Comparison of ENCODE assay signal across 25 cellular contexts in genomic region chr15:38620851-38621594, GRCh38. TPM values are rescaled to one million over a fixed set of nuclear protein-coding genes. Genes with fewer than 3 reads are reported as not detected.
A peak's percentile ranks its signal among the peaks of the same experiment; 100 is the strongest.
DNase-seq lines count a peak whose midpoint lies in the region; ATAC-seq, FAIRE-seq and TF ChIP-seq lines count a peak whose summit lies in the region.
"Had no signal": no experiment of that assay in that cellular context is flagged by ENCODE, and none has a peak within 500 bp of the region (broad histone marks: within the 10 kb centered on the region; RNA-seq: fewer than 3 reads in every experiment).

No MANE protein-coding gene starts in this region.

- H3K27ac Mint-ChIP-seq in activated naive CD4-positive, alpha-beta T cell treated with anti-CD3 and anti-CD28 coated beads, Interleukin-2, amount 50 U/mL, for 24 hours: peak overlapping the region; percentile 3
- H3K27ac Mint-ChIP-seq in T-cell: no peak overlapping the region
- H3K27ac Mint-ChIP-seq: activated CD4-positive, alpha-beta T cell treated with anti-CD3 and anti-CD28 coated beads for 36 hours; activated naive CD4-positive, alpha-beta T cell treated with anti-CD3 and anti-CD28 coated beads, Interleukin-2, amount 10 ng/mL, durations not matched to agents 7 days and 5 days; activated T-helper 1 cell treated with anti-CD3 and anti-CD28 coated beads, Interleukin-12 subunit alpha, Interleukin-12 subunit beta, Interleukin-2, Interleukin-4 antibody, amounts not matched to agents 30 ng/mL and 10 ng/mL and 1 ng/mL, durations not matched to agents 14 hours and 24 hours and 36 hours had no signal

- peaks cover 23% of the 10 kb centered on the region for H3K4me1 Mint-ChIP-seq in activated naive CD4-positive, alpha-beta T cell treated with anti-CD3 and anti-CD28 coated beads, Interleukin-2, amount 50 U/mL, for 24 hours
- peaks cover 12 to 37% (median 32%) of the 10 kb centered on the region in 3 donors for H3K4me1 Mint-ChIP-seq in T-cell

- ATAC-seq in foreskin keratinocyte (no peak), T-cell (replicated peaks in 1 of 4) (no peak)
- ATAC-seq: A549; activated CD4-positive, alpha-beta T cell treated with anti-CD3 and anti-CD28 coated beads for 36 hours had no signal

- H3K79me2 ChIP-seq in OCI-LY1 (ENCODE audit: insufficient read depth, low read length): no peaks in the 10 kb centered on the region

- H3K4me3 ChIP-seq in OCI-LY1 (ENCODE audit: low read depth, low read length, poor library complexity, severe bottlenecking) (no peak overlapping the region), small intestine (ENCODE audit: low read depth in 1 of 2, low read length in 2 of 2) (no peak overlapping the region)
- H3K4me3 ChIP-seq: A549, right atrium auricular region, SK-N-MC, testis, vagina had no signal

- no peak overlapping the region for H2AFZ ChIP-seq in OCI-LY1 (ENCODE audit: low read length)

- CTCF ChIA-PET in T-cell (lab: Charles Lee): no interaction called here

- H3K4me3 Mint-ChIP-seq in activated naive CD4-positive, alpha-beta T cell treated with anti-CD3 and anti-CD28 coated beads, Interleukin-2, amount 50 U/mL, for 24 hours: no peak overlapping the region
- H3K4me3 Mint-ChIP-seq in T-cell: no peak overlapping the region
- H3K4me3 Mint-ChIP-seq: activated CD4-positive, alpha-beta T cell treated with anti-CD3 and anti-CD28 coated beads for 36 hours; activated naive CD4-positive, alpha-beta T cell treated with anti-CD3 and anti-CD28 coated beads, Interleukin-2, amount 10 ng/mL, durations not matched to agents 7 days and 5 days; activated T-helper 1 cell treated with anti-CD3 and anti-CD28 coated beads, Interleukin-12 subunit alpha, Interleukin-12 subunit beta, Interleukin-2, Interleukin-4 antibody, amounts not matched to agents 30 ng/mL and 10 ng/mL and 1 ng/mL, durations not matched to agents 14 hours and 24 hours and 36 hours had no signal

- H3K4me2 ChIP-seq in OCI-LY1 (ENCODE audit: low read length): peak overlapping the region; percentile 16; the same call in 1 of the 2 replicates
- H3K4me2 ChIP-seq: A549 had no signal

- FAIRE-seq in small intestine (lab: Jason Lieb, UNC): no peak
- FAIRE-seq: A549, endothelial cell of umbilical vein, GM19239 had no signal

- no peaks in the 10 kb centered on the region for H4K20me1 ChIP-seq in OCI-LY1 (ENCODE audit: insufficient read depth, low read length)

- peak overlapping the region; percentile 32 for H3K27ac ChIP-seq in OCI-LY1 (ENCODE audit: low read depth, low read length, poor library complexity, severe bottlenecking)
- no peak overlapping the region for H3K27ac ChIP-seq in small intestine (ENCODE audit: low read depth in 1 of 2, low read length in 1 of 2)
- no peak overlapping the region for H3K27ac ChIP-seq in foreskin keratinocyte
- H3K27ac ChIP-seq: A549, SK-N-MC, testis, vagina had no signal

- no peaks in the 10 kb centered on the region for H3K36me3 Mint-ChIP-seq in activated naive CD4-positive, alpha-beta T cell treated with anti-CD3 and anti-CD28 coated beads, Interleukin-2, amount 50 U/mL, for 24 hours
- no peaks in the 10 kb centered on the region for H3K36me3 Mint-ChIP-seq in T-cell

- WGBS in small intestine, 3 donors: 5 to 38% (median 16%) methylated on average over 3 of the region's 3 CpGs

- POLR2A ChIA-PET in T-cell (lab: Charles Lee): interaction anchor here in 1 of 2 donors (0.6 kb wide), 1 partner anchor 10 kb away, joined by 9 read pairs; no protein-coding TSS in a partner anchor

- no peaks in the 10 kb centered on the region for H3K27me3 Mint-ChIP-seq in activated naive CD4-positive, alpha-beta T cell treated with anti-CD3 and anti-CD28 coated beads, Interleukin-2, amount 50 U/mL, for 24 hours
- H3K27me3 Mint-ChIP-seq in T-cell: no peaks in the 10 kb centered on the region
- H3K27me3 Mint-ChIP-seq: activated CD4-positive, alpha-beta T cell treated with anti-CD3 and anti-CD28 coated beads for 36 hours had no signal

- H3K9ac ChIP-seq in OCI-LY1 (ENCODE audit: low read length): no peak overlapping the region

- no peaks in the 10 kb centered on the region for H3K27me3 ChIP-seq in OCI-LY1 (ENCODE audit: insufficient read depth, low read length)
- no peaks in the 10 kb centered on the region for H3K27me3 ChIP-seq in small intestine (ENCODE audit: control insufficient read depth in 2 of 2, insufficient read depth in 2 of 2, low read length in 2 of 2)
- H3K27me3 ChIP-seq in foreskin keratinocyte: peaks cover 26% of the 10 kb centered on the region
- H3K27me3 ChIP-seq: right atrium auricular region, testis, vagina had no signal

- no peak for DNase-seq in activated naive CD4-positive, alpha-beta T cell treated with anti-CD3 and anti-CD28 coated beads, Interleukin-2, amount 50 U/mL, for 16 hours
- DNase-seq in kidney glomerular epithelial cell (lab: John Stamatoyannopoulos, UW) (peak; percentile 34), small intestine (peak; percentile 10), NCI-H748 treated with DMSO at 0.1 percent for 48 hours (lab: John Stamatoyannopoulos, UW) (no peak), foreskin keratinocyte (no peak), T-cell (no peak)
- DNase-seq: activated CD4-positive, alpha-beta T cell treated with anti-CD3 and anti-CD28 coated beads for 36 hours; activated naive CD4-positive, alpha-beta T cell treated with anti-CD3 and anti-CD28 coated beads, Interleukin-2, amount 10 ng/mL, durations not matched to agents 7 days and 5 days; BE2C; COR-L47; dermis blood vessel endothelial cell; NCI-H526 treated with DMSO at 0.1 percent for 48 hours; stimulated activated CD4-positive, alpha-beta T cell treated with anti-CD3 and anti-CD28 coated beads, Interleukin-4, amount 100 ng/mL, for 4 hours; stimulated activated naive CD4-positive, alpha-beta T cell treated with Interleukin-2 at 50 U/mL for 16 hours; testis had no signal

- TF ChIP-seq CTCF in OCI-LY1 (IDR thresholded peaks at IDR 0.05; ENCODE audit: low read length) (no peak), foreskin keratinocyte (conservative IDR thresholded peaks at IDR 0.05) (no peak)

- no peaks in the 10 kb centered on the region for H3F3A ChIP-seq in OCI-LY1 (ENCODE audit: insufficient read depth, low read length)

- H3K4me1 ChIP-seq in OCI-LY1 (ENCODE audit: insufficient read depth, low read length, severe bottlenecking) (peaks cover 18% of the 10 kb centered on the region), small intestine (ENCODE audit: control insufficient read depth in 2 of 2, insufficient read depth in 1 of 2, low read depth in 1 of 2, low read length in 1 of 2) (no peaks in the 10 kb centered on the region), foreskin keratinocyte (no peaks in the 10 kb centered on the region)
- H3K4me1 ChIP-seq: A549, BE2C, vagina had no signal

- H3K9me3 Mint-ChIP-seq in activated naive CD4-positive, alpha-beta T cell treated with anti-CD3 and anti-CD28 coated beads, Interleukin-2, amount 50 U/mL, for 24 hours: no peaks in the 10 kb centered on the region
- H3K9me3 Mint-ChIP-seq in T-cell: no peaks in the 10 kb centered on the region
- H3K9me3 Mint-ChIP-seq: activated T-helper 1 cell treated with anti-CD3 and anti-CD28 coated beads, Interleukin-12 subunit alpha, Interleukin-12 subunit beta, Interleukin-2, Interleukin-4 antibody, amounts not matched to agents 30 ng/mL and 10 ng/mL and 1 ng/mL, durations not matched to agents 14 hours and 24 hours and 36 hours; IgD-negative memory B cell had no signal

- H3K36me3 ChIP-seq in OCI-LY1 (ENCODE audit: insufficient read depth, low read length) (no peaks in the 10 kb centered on the region), small intestine (ENCODE audit: control insufficient read depth in 2 of 2, insufficient read depth in 2 of 2, low read length in 2 of 2) (no peaks in the 10 kb centered on the region)
- H3K36me3 ChIP-seq: BE2C, right atrium auricular region, vagina had no signal

- H3K9me3 ChIP-seq in OCI-LY1 (ENCODE audit: low read length) (no peaks in the 10 kb centered on the region), small intestine (ENCODE audit: control insufficient read depth, low read depth) (no peaks in the 10 kb centered on the region)
- H3K9me3 ChIP-seq: A549, BE2C, right atrium auricular region, testis, vagina had no signal

- no peaks in the 10 kb centered on the region for H3K9me2 ChIP-seq in OCI-LY1 (ENCODE audit: low read depth, low read length)

RNA-seq across cellular contexts. Expression of gene RASGRP1, which starts 56.4 kb away (rescaled TPM):
- polyA plus RNA-seq in small intestine (under 1 TPM; 0.45 to 0.64 (median 0.54) TPM), foreskin keratinocyte (not detected in 2 replicates)
- total RNA-seq in foreskin keratinocyte (not detected in 2 replicates), T-cell (100 to 1,000 TPM; 118 to 148 (median 131) TPM)

Comparison
In these comparisons a context has a peak if more than half of its experiments do, and no peak if none do; other contexts are left out.
1. DNase-seq: peak in kidney glomerular epithelial cell (single experiment) and small intestine (single experiment); none in activated naive CD4-positive, alpha-beta T cell treated with anti-CD3 and anti-CD28 coated beads, Interleukin-2, amount 50 U/mL, for 16 hours (single experiment), NCI-H748 treated with DMSO at 0.1 percent for 48 hours (single experiment), foreskin keratinocyte (0 of 2) and T-cell (0 of 34).
2. RNA of gene RASGRP1, which starts 56.4 kb away (total RNA-seq): 118 to 148 TPM in T-cell; not detected in foreskin keratinocyte; every median in the first group is over 100 times any median in the second.